Comparison of ENCODE assay signal across 20 cellular contexts in the genomic region with DNA sequence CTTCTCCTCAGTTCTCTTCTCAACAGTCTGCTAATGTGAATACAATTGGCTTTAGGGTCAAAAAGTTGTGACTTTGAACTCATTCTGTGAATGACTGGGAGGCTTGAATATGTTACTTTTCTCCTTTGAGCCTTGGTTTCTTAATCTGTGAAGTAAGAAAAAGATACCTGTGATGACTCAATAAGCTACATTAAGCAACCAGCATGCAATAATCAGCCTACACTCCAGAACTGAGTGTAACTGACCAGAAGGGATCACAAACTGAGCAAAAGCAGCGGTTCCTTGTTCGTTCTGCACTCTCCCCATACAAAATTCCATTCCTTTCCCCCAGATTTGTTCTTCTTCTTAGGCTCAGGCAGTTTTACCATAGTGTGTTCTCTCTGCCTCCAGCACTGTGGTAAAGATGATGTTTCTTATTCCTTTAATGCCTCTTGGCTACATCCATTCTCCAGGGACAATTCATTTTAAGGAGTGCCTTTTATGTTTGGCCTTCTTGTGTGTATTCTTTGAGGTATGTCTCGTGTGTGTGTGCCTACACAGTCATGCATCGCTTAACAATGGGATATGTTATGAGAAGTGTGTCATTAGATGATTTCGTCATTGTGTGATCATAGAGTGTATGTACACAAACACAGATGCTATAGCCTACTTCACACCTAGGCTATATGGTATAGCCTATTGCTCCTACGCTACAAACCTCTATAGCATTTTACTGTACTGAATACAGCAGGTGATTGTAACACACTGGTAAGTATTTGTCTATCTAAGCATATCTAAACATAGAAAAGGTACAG. TPM values are rescaled to one million over a fixed set of nuclear protein-coding genes. Genes with fewer than 3 reads are reported as not detected.
DNase-seq lines count a peak whose midpoint lies in the region; ATAC-seq and TF ChIP-seq lines count a peak whose summit lies in the region.
"Had no signal": no experiment of that assay in that cellular context is flagged by ENCODE, and none has a peak within 500 bp of the region (broad histone marks: within the 10 kb centered on the region; RNA-seq: fewer than 3 reads in every experiment).

No MANE protein-coding gene starts in this region.

- H3K36me3 ChIP-seq in hepatocyte (replicated peaks; ENCODE audit: insufficient read depth, low read depth) = no peaks in the 10 kb centered on the region
- H3K36me3 ChIP-seq in A673 (ENCODE audit: insufficient read depth, low read length, poor library complexity, severe bottlenecking) = no peaks in the 10 kb centered on the region

- H3K9me3 ChIP-seq in hepatocyte (ENCODE audit: low read depth) (no peaks in the 10 kb centered on the region), A673 (ENCODE audit: low read depth, low read length, poor library complexity, severe bottlenecking) (no peaks in the 10 kb centered on the region)
- H3K9me3 ChIP-seq: BLaER1 treated with 17β-estradiol and CSF1 and Interleukin-3, amounts not matched to agents 10 nM and 100 nM; SK-N-SH had no signal

- H4K20me1 ChIP-seq in hepatocyte (ENCODE audit: insufficient read depth, poor library complexity, severe bottlenecking) = no peaks in the 10 kb centered on the region

- H3K4me2 ChIP-seq in hepatocyte = no peak overlapping the region
- H3K4me2 ChIP-seq: BLaER1 treated with 17β-estradiol and CSF1 and Interleukin-3, amounts not matched to agents 10 nM and 100 nM; SK-N-SH had no signal

- H3K27me3 ChIP-seq in hepatocyte (peaks cover 7% of the 10 kb centered on the region), A673 (replicated peaks; ENCODE audit: insufficient read depth, low read depth, low read length, poor library complexity) (no peaks in the 10 kb centered on the region)
- H3K27me3 ChIP-seq: BLaER1 treated with 17β-estradiol and CSF1 and Interleukin-3, amounts not matched to agents 10 nM and 100 nM had no signal

- intact Hi-C loops in A673 (cut with micrococcal nuclease; ENCODE audit: unreplicated experiment) = no loop called here

- no peaks in the 10 kb centered on the region for H3K4me1 Mint-ChIP-seq in stimulated activated naive B cell treated with anti-CD40 and anti-IgM and Interleukin-4, amounts not matched to agents 10 μg/mL and 1 μg/mL and 100 μg/mL, for 72 hours
- no peaks in the 10 kb centered on the region for H3K4me1 Mint-ChIP-seq in WTC11
- H3K4me1 Mint-ChIP-seq: CD8-positive, alpha-beta memory T cell had no signal

- DNase-seq in NCI-H748 (lab: John Stamatoyannopoulos, UW; ENCODE audit: unreplicated experiment) (peak; percentile 18), NCI-H748 treated with DMSO at 0.1 percent for 48 hours (lab: John Stamatoyannopoulos, UW) (no peak), amniotic epithelial cell (ENCODE audit: low read depth) (peak; percentile 66), hepatocyte (ENCODE audit: low spot score) (peak; percentile 8), WTC11 (ENCODE audit: low spot score) (no peak), A673 (ENCODE audit: low spot score) (no peak)
- no peak for DNase-seq in stimulated activated naive B cell treated with anti-CD40 and anti-IgM and Interleukin-4, amounts not matched to agents 10 μg/mL and 1 μg/mL and 100 μg/mL, for 72 hours
- DNase-seq: CD8-positive, alpha-beta memory T cell; DND-41; GOT3; KG1; NCI-H1092; NCI-H146; NCI-H2107; NCI-H446; NCI-H774; SHP77; SK-N-SH had no signal

- no peak overlapping the region for H3K4me3 Mint-ChIP-seq in stimulated activated naive B cell treated with anti-CD40 and anti-IgM and Interleukin-4, amounts not matched to agents 10 μg/mL and 1 μg/mL and 100 μg/mL, for 72 hours
- no peak overlapping the region for H3K4me3 Mint-ChIP-seq in WTC11
- H3K4me3 Mint-ChIP-seq: CD8-positive, alpha-beta memory T cell had no signal

- TF ChIP-seq CTCF in hepatocyte (IDR thresholded peaks at IDR 0.05; ENCODE audit: poor library complexity) (no peak), WTC11 (IDR thresholded peaks at IDR 0.05) (no peak), A673 (conservative IDR thresholded peaks at IDR 0.05; ENCODE audit: low read depth, low read length) (no peak)

- H3K4me1 ChIP-seq in hepatocyte (ENCODE audit: insufficient read depth) (no peaks in the 10 kb centered on the region), A673 (ENCODE audit: insufficient read depth, low read length, poor library complexity, severe bottlenecking) (no peaks in the 10 kb centered on the region)

- peaks cover 17 to 19% of the 10 kb centered on the region in 2 donors for H3K27me3 Mint-ChIP-seq in stimulated activated naive B cell treated with anti-CD40 and anti-IgM and Interleukin-4, amounts not matched to agents 10 μg/mL and 1 μg/mL and 100 μg/mL, for 72 hours
- no peaks in the 10 kb centered on the region; the same call in 1 of the 2 replicates for H3K27me3 Mint-ChIP-seq in WTC11 (ENCODE audit: low read depth)

- H3K27ac ChIP-seq in hepatocyte = no peak overlapping the region
- no peak overlapping the region for H3K27ac ChIP-seq in A673 (ENCODE audit: low read depth, low read length, poor library complexity, severe bottlenecking)
- H3K27ac ChIP-seq: BLaER1 treated with 17β-estradiol and CSF1 and Interleukin-3, amounts not matched to agents 10 nM and 100 nM had no signal

- no peaks in the 10 kb centered on the region for H3K9me3 Mint-ChIP-seq in stimulated activated naive B cell treated with anti-CD40 and anti-IgM and Interleukin-4, amounts not matched to agents 10 μg/mL and 1 μg/mL and 100 μg/mL, for 72 hours
- H3K9me3 Mint-ChIP-seq in WTC11 = 0 out of 2 replicates have a peak, but pooled peaks cover 7% of the 10 kb centered on the region

- no TSS peak for BruUV-seq in A673 (replicated peaks; lab: Mats Ljungman, UMichigan)

- no peak overlapping the region for H3K27ac Mint-ChIP-seq in stimulated activated naive B cell treated with anti-CD40 and anti-IgM and Interleukin-4, amounts not matched to agents 10 μg/mL and 1 μg/mL and 100 μg/mL, for 72 hours
- H3K27ac Mint-ChIP-seq in WTC11 = no peak overlapping the region

- 90% methylated on average over 6 of the region's 6 CpGs for WGBS in hepatocyte (ENCODE audit: low lambda C conversion rate, missing lambda C conversion rate)

- H3K36me3 Mint-ChIP-seq in stimulated activated naive B cell treated with anti-CD40 and anti-IgM and Interleukin-4, amounts not matched to agents 10 μg/mL and 1 μg/mL and 100 μg/mL, for 72 hours = peaks cover 10 to 13% of the 10 kb centered on the region in 2 donors
- 0 out of 2 replicates have a peak, but pooled peaks cover 2% of the 10 kb centered on the region for H3K36me3 Mint-ChIP-seq in WTC11
- H3K36me3 Mint-ChIP-seq: CD8-positive, alpha-beta memory T cell had no signal

- no peak overlapping the region for H2AFZ ChIP-seq in hepatocyte

- CTCF ChIA-PET in WTC11 (lab: Charles Lee) = interaction anchor here (0.6 to 2.2 kb wide), 2 partner anchors 11 to 68 kb away, joined by 3 to 6 read pairs; no protein-coding TSS in a partner anchor
- CTCF ChIA-PET in A673 (lab: Charles Lee) = no interaction called here

- no peaks in the 10 kb centered on the region for H3K79me2 ChIP-seq in hepatocyte

- ATAC-seq in HG02610 (IDR thresholded peaks at IDR 0.05; ENCODE audit: unreplicated experiment) = peak; percentile 86
- no peak for ATAC-seq in stimulated activated naive B cell treated with anti-CD40 and anti-IgM and Interleukin-4, amounts not matched to agents 10 μg/mL and 1 μg/mL and 100 μg/mL, for 72 hours (replicated peaks)
- no peak for ATAC-seq in WTC11

- H3K9me2 ChIP-seq in hepatocyte (replicated peaks; ENCODE audit: insufficient read depth) = no peaks in the 10 kb centered on the region
- H3K9me2 ChIP-seq: SK-N-SH had no signal

- H3K4me3 ChIP-seq in hepatocyte (no peak overlapping the region), A673 (ENCODE audit: low read depth, low read length, poor library complexity, severe bottlenecking) (no peak overlapping the region)
- H3K4me3 ChIP-seq: BLaER1 treated with 17β-estradiol and CSF1 and Interleukin-3, amounts not matched to agents 10 nM and 100 nM had no signal

- POLR2A ChIA-PET in WTC11 (lab: Charles Lee) (no interaction called here), A673 (lab: Charles Lee; ENCODE audit: low non-redundant PET) (no interaction called here)

TF ChIP-seq in WTC11, 78 proteins besides CTCF, POLR2A, EP300 and RAD21 (continues in another document):
- TF ChIP-seq PREB (CRISPR knock-in tag; IDR thresholded peaks at IDR 0.05; ENCODE audit: borderline replicate concordance) = no peak
- TF ChIP-seq, protein P1, sequence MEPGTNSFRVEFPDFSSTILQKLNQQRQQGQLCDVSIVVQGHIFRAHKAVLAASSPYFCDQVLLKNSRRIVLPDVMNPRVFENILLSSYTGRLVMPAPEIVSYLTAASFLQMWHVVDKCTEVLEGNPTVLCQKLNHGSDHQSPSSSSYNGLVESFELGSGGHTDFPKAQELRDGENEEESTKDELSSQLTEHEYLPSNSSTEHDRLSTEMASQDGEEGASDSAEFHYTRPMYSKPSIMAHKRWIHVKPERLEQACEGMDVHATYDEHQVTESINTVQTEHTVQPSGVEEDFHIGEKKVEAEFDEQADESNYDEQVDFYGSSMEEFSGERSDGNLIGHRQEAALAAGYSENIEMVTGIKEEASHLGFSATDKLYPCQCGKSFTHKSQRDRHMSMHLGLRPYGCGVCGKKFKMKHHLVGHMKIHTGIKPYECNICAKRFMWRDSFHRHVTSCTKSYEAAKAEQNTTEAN (CRISPR knock-in tag; IDR thresholded peaks at IDR 0.05) = no peak

RNA-seq across cellular contexts. Expression of gene ZNF202, which starts 23.2 kb away (rescaled TPM):
- total RNA-seq in hepatocyte (5.7 and 9.0 TPM in 2 replicates), WTC11 (2021) (29.9 to 33.3 TPM (median 32.4 TPM) in 3 replicates), A673 (2021) (28.5 and 31.0 TPM in 2 replicates)
- polyA plus RNA-seq in hepatocyte = 7.1 and 8.4 TPM in 2 replicates

RNA-seq across cellular contexts. Expression of gene OR6X1, which starts 36.0 kb away (rescaled TPM):
- total RNA-seq in hepatocyte (not detected in 2 replicates), WTC11 (2021) (not detected in 3 replicates), A673 (2021) (not detected in 2 replicates)
- polyA plus RNA-seq in hepatocyte = not detected in 2 replicates
- total RNA-seq: CD8-positive, alpha-beta memory T cell had no signal
- polyA plus RNA-seq: CD8-positive, alpha-beta memory T cell; SK-N-SH had no signal

Comparison
In these comparisons a context has a peak if more than half of its experiments do, and no peak if none do; other contexts are left out.
1. DNase-seq: peak in NCI-H748 (single experiment), amniotic epithelial cell (single experiment) and hepatocyte (single experiment); none in NCI-H748 treated with DMSO at 0.1 percent for 48 hours (single experiment), stimulated activated naive B cell treated with anti-CD40 and anti-IgM and Interleukin-4, amounts not matched to agents 10 μg/mL and 1 μg/mL and 100 μg/mL, for 72 hours (single experiment), WTC11 (single experiment) and A673 (single experiment).